In genomic region chr9:136843801-136844740, GRCh38 we compare ENCODE assay signal across 8 cellular contexts. TPM values are rescaled to one million over a fixed set of nuclear protein-coding genes. Genes with fewer than 3 reads are reported as not detected.
DNase-seq lines count a peak whose midpoint lies in the region; ATAC-seq and TF ChIP-seq lines count a peak whose summit lies in the region.
"Not testable (repeated sequence)": the region's sequence is repeated elsewhere in the genome, so short reads cannot be mapped to it uniquely, and the experiment has no call there.

No MANE protein-coding gene starts in this region.

- H3K27ac ChIP-seq in SK-N-SH (ENCODE audit: low read depth in 2 of 2, low read length in 1 of 2); brain microvascular endothelial cell: not testable (repeated sequence)
- peak overlapping the region in 2 of 12 donors; percentile 50 to 82 for H3K27ac ChIP-seq in heart left ventricle

- H3K79me2 ChIP-seq in SK-N-SH (ENCODE audit: insufficient read depth), result not testable (repeated sequence)

- H3K4me3 ChIP-seq in BJ (ENCODE audit: low read depth, low read length); HFF-Myc (replicated peaks; ENCODE audit: low read depth, low read length); brain microvascular endothelial cell (ENCODE audit: low read depth, low read length): not testable (repeated sequence)
- H3K4me3 ChIP-seq in SK-N-SH (ENCODE audit: low read depth in 2 of 2, low read length in 1 of 2) (peak overlapping the region in 1 of 2 experiments; percentile 16; a peak in 2 of 4 replicates), heart left ventricle (peak overlapping the region in 4 of 12 donors; percentile 16 to 66 (median 37))

- not testable (repeated sequence) for TF ChIP-seq RAD21 in SK-N-SH (IDR thresholded peaks at IDR 0.05; ENCODE audit: low read length)

- not testable (repeated sequence) for H3K9me3 ChIP-seq in SK-N-SH, heart left ventricle

- TF ChIP-seq EP300 in SK-N-SH (IDR thresholded peaks at IDR 0.05; ENCODE audit: borderline replicate concordance in 1 of 2, low read depth in 1 of 2, low read length in 1 of 2), result not testable (repeated sequence)

- not testable (repeated sequence) for H2AFZ ChIP-seq in SK-N-SH (ENCODE audit: low read depth)

- DNase-seq in BJ (ENCODE audit: low read depth); HFF-Myc (ENCODE audit: extremely low read depth, low read depth); SK-N-SH; brain microvascular endothelial cell; osteocyte (ENCODE audit: extremely low spot score, unreplicated experiment): not testable (repeated sequence)
- peak; percentile 50 for DNase-seq in activated T-cell treated with anti-CD3 and anti-CD28 coated beads for 1 hour (ENCODE audit: low read depth)
- peak in 1 of 5 donors; percentile 55 for DNase-seq in heart left ventricle
- DNase-seq in stimulated activated CD8-positive, alpha-beta memory T cell treated with anti-CD3 and anti-CD28 coated beads, Interleukin-4, amount 100 ng/mL, for 48 hours, result peak; percentile 84

- peak overlapping the region; percentile 78 for H3K4me2 ChIP-seq in SK-N-SH

- in situ Hi-C loops in brain microvascular endothelial cell (cut with HindIII; ENCODE audit: low pct_ligation_motif_present, low sequenced_read_pairs), result not testable (repeated sequence)

- H3K4me3 Mint-ChIP-seq in osteocyte (ENCODE audit: unreplicated experiment), result peak overlapping the region; percentile 40

- H3K4me1 ChIP-seq in SK-N-SH (ENCODE audit: control insufficient read depth in 1 of 2, insufficient read depth in 2 of 2, low read depth in 1 of 2, low read length in 1 of 2), result peaks cover 24 to 29% of the 10 kb centered on the region in 2 experiments; a peak in 2 of 4 replicates
- H3K4me1 ChIP-seq in heart left ventricle, result peaks cover 10 to 72% (median 37%) of the 10 kb centered on the region in 12 donors

- H3K27ac Mint-ChIP-seq in osteocyte (ENCODE audit: unreplicated experiment), result not testable (repeated sequence)

- H3K36me3 ChIP-seq in BJ (ENCODE audit: control insufficient read depth, insufficient read depth, low read length); brain microvascular endothelial cell (replicated peaks): not testable (repeated sequence)
- H3K36me3 ChIP-seq in SK-N-SH (replicated peaks in 1 of 2; ENCODE audit: control insufficient read depth in 1 of 2, insufficient read depth in 2 of 2, low read length in 1 of 2) (peaks cover 0 to 15% of the 10 kb centered on the region in 2 experiments), heart left ventricle (peaks cover 0 to 20% (median 10%) of the 10 kb centered on the region in 9 donors)

- TF ChIP-seq CTCF in BJ (IDR thresholded peaks at IDR 0.05; ENCODE audit: insufficient read depth, low read depth, low read length), result peak; percentile 59
- TF ChIP-seq CTCF in HFF-Myc (IDR thresholded peaks at IDR 0.05; ENCODE audit: low read depth, low read length, missing control alignments), result peak; percentile 24
- peak; percentile 66 for TF ChIP-seq CTCF in SK-N-SH (IDR thresholded peaks at IDR 0.05)
- peak; percentile 61 for TF ChIP-seq CTCF in brain microvascular endothelial cell (IDR thresholded peaks at IDR 0.05; ENCODE audit: low read depth, low read length, missing control alignments)
- TF ChIP-seq CTCF in heart left ventricle (IDR thresholded peaks at IDR 0.05), result peak; percentile 62 to 81 (median 75)
- peak; percentile 69 for TF ChIP-seq CTCF in osteocyte (IDR thresholded peaks at IDR 0.05)

- peaks cover 19% of the 10 kb centered on the region for H3F3A ChIP-seq in SK-N-SH (replicated peaks; ENCODE audit: insufficient read depth)

- TF ChIP-seq POLR2A in heart left ventricle (IDR thresholded peaks at IDR 0.05), result not testable (repeated sequence)

- H3K9me2 ChIP-seq in SK-N-SH, result not testable (repeated sequence)

- H3K4me1 Mint-ChIP-seq in osteocyte (ENCODE audit: unreplicated experiment), result peaks cover 40% of the 10 kb centered on the region

- intact Hi-C loops in heart left ventricle (cut with DNase I), result loop anchor here in 4 of 10 donors (5.0 to 10.0 kb wide), 3 partner anchors 49 to 191 kb away; partner anchors contain the start of genes CCDC183 (in 2 of the 4), FUT7 (in 2 of the 4), TMEM141 (in 2 of the 4) and FBXW5 (in 1 of the 4)

- not testable (repeated sequence) for H3K9ac ChIP-seq in SK-N-SH

- peaks cover 10% of the 10 kb centered on the region; the same call in 1 of the 2 replicates for H4K20me1 ChIP-seq in SK-N-SH (ENCODE audit: insufficient read depth)

- POLR2A ChIA-PET in BJ (lab: Charles Lee); SK-N-SH (lab: Yijun Ruan, JAX): not testable (repeated sequence)

- H3K27me3 ChIP-seq in BJ (ENCODE audit: control insufficient read depth, insufficient read depth, low read length); SK-N-SH (ENCODE audit: insufficient read depth): not testable (repeated sequence)
- H3K27me3 ChIP-seq in brain microvascular endothelial cell (replicated peaks) (peaks cover 15% of the 10 kb centered on the region), heart left ventricle (peaks cover 0 to 44% (median 19%) of the 10 kb centered on the region in 9 donors)

- ATAC-seq in heart left ventricle, result not testable (repeated sequence)

- CTCF ChIA-PET in BJ (lab: Yijun Ruan, JAX), result interaction anchor here (0.6 to 3.8 kb wide), 12 partner anchors 12 to 237 kb away, joined by 3 to 27 read pairs (median 6); partner anchors contain the start of gene ABCA2
- CTCF ChIA-PET in SK-N-SH (lab: Yijun Ruan, JAX), result interaction anchor here (0.7 to 4.7 kb wide), 19 partner anchors 10 to 260 kb away, joined by 3 to 36 read pairs (median 6); partner anchors contain the start of genes CCDC183, RABL6 and TMEM141

- 97% methylated on average over 23 of the region's 99 CpGs for WGBS in SK-N-SH (ENCODE audit: low lambda C conversion rate)
- 2 to 11% (median 9%) methylated on average over 12 to 99 of the region's 99 CpGs for WGBS in heart left ventricle, 4 donors

- H3K36me3 Mint-ChIP-seq in osteocyte (ENCODE audit: unreplicated experiment), result not testable (repeated sequence)

- H3K9me3 Mint-ChIP-seq in osteocyte (ENCODE audit: unreplicated experiment), result not testable (repeated sequence)

- not testable (repeated sequence) for H3K27me3 Mint-ChIP-seq in osteocyte (ENCODE audit: unreplicated experiment)

RNA-seq across cellular contexts. Expression of gene AJM1, which starts 1.8 kb away (rescaled TPM):
- polyA plus RNA-seq in BJ (2011; rRNA removed) (0.86 and 1.0 TPM in 2 replicates), SK-N-SH (2012; rRNA removed) (2.4 and 2.6 TPM in 2 replicates), heart left ventricle (1 to 10 TPM; 2.8 to 5.5 TPM)
- 0.19 and 0.21 TPM in 2 replicates for polyA minus RNA-seq in BJ (2011; rRNA and poly(A)+ RNA removed)
- 0.68 and 1.0 TPM in 2 replicates for polyA plus RNA-seq in SK-N-SH (2012; cell fraction: cytosol; rRNA removed)
- 23.3 and 46.7 TPM in 2 replicates for polyA plus RNA-seq in SK-N-SH (2012; cell fraction: nucleus; rRNA removed)
- total RNA-seq in heart left ventricle (1 to 10 TPM; 2.6 to 7.0 (median 6.2) TPM), osteocyte (4.4 and 4.5 TPM in 2 replicates)

RNA-seq across cellular contexts. Expression of gene PHPT1, which starts 5.1 kb away (rescaled TPM):
- 116 and 233 TPM in 2 replicates for polyA plus RNA-seq in BJ (2011; rRNA removed)
- 22.3 and 29.8 TPM in 2 replicates for polyA minus RNA-seq in BJ (2011; rRNA and poly(A)+ RNA removed)
- 338 and 517 TPM in 2 replicates for polyA plus RNA-seq in SK-N-SH (2012; rRNA removed)
- 293 and 298 TPM in 2 replicates for polyA plus RNA-seq in SK-N-SH (2012; cell fraction: cytosol; rRNA removed)
- polyA plus RNA-seq in SK-N-SH (2012; cell fraction: nucleus; rRNA removed), result 329 and 407 TPM in 2 replicates
- 100 to 1,000 TPM; 230 to 386 (median 266) TPM for total RNA-seq in heart left ventricle
- polyA plus RNA-seq in heart left ventricle, result 100 to 1,000 TPM; 225 to 717 TPM
- 131 and 142 TPM in 2 replicates for total RNA-seq in osteocyte

RNA-seq across cellular contexts. Expression of gene MAMDC4, which starts 8.1 kb away (rescaled TPM):
- polyA plus RNA-seq in BJ (2011; rRNA removed), result 0.86 and 1.6 TPM in 2 replicates
- 0.14 and 0.46 TPM in 2 replicates for polyA minus RNA-seq in BJ (2011; rRNA and poly(A)+ RNA removed)
- 4.2 and 5.0 TPM in 2 replicates for polyA plus RNA-seq in SK-N-SH (2012; rRNA removed)
- 0.45 and 0.63 TPM in 2 replicates for polyA plus RNA-seq in SK-N-SH (2012; cell fraction: cytosol; rRNA removed)
- 46.4 and 69.8 TPM in 2 replicates for polyA plus RNA-seq in SK-N-SH (2012; cell fraction: nucleus; rRNA removed)
- 1 to 10 TPM; 2.9 to 8.3 (median 6.1) TPM for total RNA-seq in heart left ventricle
- 10 to 100 TPM in 1 of 2 donors, 1 to 10 TPM in 1; 4.5 to 14.9 TPM for polyA plus RNA-seq in heart left ventricle
- total RNA-seq in osteocyte, result 7.4 and 9.4 TPM in 2 replicates

RNA-seq across cellular contexts. Expression of gene EDF1, which starts 22.0 kb away (rescaled TPM):
- polyA plus RNA-seq in BJ (2011; rRNA removed), result 513 and 672 TPM in 2 replicates
- polyA minus RNA-seq in BJ (2011; rRNA and poly(A)+ RNA removed), result 89.4 and 116 TPM in 2 replicates
- polyA plus RNA-seq in SK-N-SH (2012; rRNA removed), result 756 and 1,070 TPM in 2 replicates
- 867 and 896 TPM in 2 replicates for polyA plus RNA-seq in SK-N-SH (2012; cell fraction: cytosol; rRNA removed)
- 430 and 459 TPM in 2 replicates for polyA plus RNA-seq in SK-N-SH (2012; cell fraction: nucleus; rRNA removed)
- total RNA-seq in heart left ventricle, result 100 to 1,000 TPM; 289 to 467 (median 341) TPM
- 100 to 1,000 TPM; 454 to 605 TPM for polyA plus RNA-seq in heart left ventricle
- total RNA-seq in osteocyte, result 338 and 342 TPM in 2 replicates

RNA-seq across cellular contexts. Expression of gene RABL6, which starts 36.3 kb away (rescaled TPM):
- 36.7 and 60.2 TPM in 2 replicates for polyA plus RNA-seq in BJ (2011; rRNA removed)
- 39.4 and 49.5 TPM in 2 replicates for polyA minus RNA-seq in BJ (2011; rRNA and poly(A)+ RNA removed)
- polyA plus RNA-seq in SK-N-SH (2012; rRNA removed), result 40.0 and 43.6 TPM in 2 replicates
- polyA plus RNA-seq in SK-N-SH (2012; cell fraction: cytosol; rRNA removed), result 22.2 and 30.4 TPM in 2 replicates
- 73.9 and 90.1 TPM in 2 replicates for polyA plus RNA-seq in SK-N-SH (2012; cell fraction: nucleus; rRNA removed)
- 10 to 100 TPM; 59.4 to 82.2 (median 71.6) TPM for total RNA-seq in heart left ventricle
- 10 to 100 TPM; 63.5 to 90.8 TPM for polyA plus RNA-seq in heart left ventricle
- 82.2 and 84.7 TPM in 2 replicates for total RNA-seq in osteocyte

Comparison
In these comparisons a context has a peak if more than half of its experiments do, and no peak if none do; other contexts are left out.
1. CTCF ChIP-seq: peak in every context shown above with its lines; median percentile 75 in heart left ventricle; 69 in osteocyte; 66 in SK-N-SH; 61 in brain microvascular endothelial cell; 59 in BJ; 24 in HFF-Myc.